Comparison of ENCODE assay signal across 8 cellular contexts in genomic region chr2:73736855-73737779, GRCh38. TPM values are rescaled to one million over a fixed set of nuclear protein-coding genes. Genes with fewer than 3 reads are reported as not detected.
DNase-seq lines count a peak whose midpoint lies in the region; ATAC-seq and TF ChIP-seq lines count a peak whose summit lies in the region.

Gene TPRKB, minus strand, starts transcription at chr2:73737345. Its CDS starts 2,776 bp downstream, at chr2:73734569.

- CTCF ChIA-PET in PC-9 (lab: Charles Lee): interaction anchor here (1.0 kb wide), 1 partner anchor 10 kb away, joined by 3 read pairs; no protein-coding TSS in a partner anchor

- H3K27me3 ChIP-seq in PC-9 (ENCODE audit: insufficient read depth, low read depth) (no peaks in the 10 kb centered on the region), esophagus (ENCODE audit: control insufficient read depth in 1 of 2, insufficient read depth in 2 of 2, low read length in 2 of 2) (no peaks in the 10 kb centered on the region), muscle layer of colon (ENCODE audit: control insufficient read depth in 1 of 2, insufficient read depth in 2 of 2, low read length in 2 of 2) (no peaks in the 10 kb centered on the region)

- intact Hi-C loops in PC-9 (cut with micrococcal nuclease; ENCODE audit: unreplicated experiment): no loop called here

- ATAC-seq in GM21619 (IDR thresholded peaks at IDR 0.05; ENCODE audit: unreplicated experiment): peak; percentile 96

- POLR2A ChIA-PET in PC-9 (lab: Charles Lee; ENCODE audit: unreplicated experiment): interaction anchor here (0.6 to 0.7 kb wide), 8 partner anchors 45 to 721 kb away, joined by 3 to 9 read pairs (median 4); partner anchors contain the start of genes CCT7 and WBP1

- no peaks in the 10 kb centered on the region for H4K20me1 ChIP-seq in PC-9 (ENCODE audit: insufficient read depth)

- peaks cover 12% of the 10 kb centered on the region; the same call in 1 of the 2 replicates for H3K4me1 ChIP-seq in PC-9 (replicated peaks; ENCODE audit: insufficient read depth)
- H3K4me1 ChIP-seq in esophagus (ENCODE audit: control insufficient read depth in 2 of 2, insufficient read depth in 2 of 2, low read length in 1 of 2): no peaks in the 10 kb centered on the region
- peaks cover 11% of the 10 kb centered on the region for H3K4me1 ChIP-seq in muscle layer of colon (ENCODE audit: insufficient read depth, low read length)

- DNase-seq in DMS153 (lab: John Stamatoyannopoulos, UW): peak; percentile 96
- DNase-seq in Jurkat, Clone E6-1 (ENCODE audit: low read depth, low spot score): peak; percentile 97
- DNase-seq in PC-9: peak; percentile 94
- DNase-seq in activated T-cell treated with anti-CD3 and anti-CD28 coated beads, Interleukin-2, amount 50 U/mL, for 1 hour: peak; percentile 93
- DNase-seq in stimulated activated CD8-positive, alpha-beta memory T cell treated with anti-CD3 and anti-CD28 coated beads, Interleukin-7, amount 100 ng/mL, for 24 hours (ENCODE audit: low read depth): peak; percentile 91

- peak within 1 kb of the TSS; percentile 85 for H3K9ac ChIP-seq in muscle layer of colon (ENCODE audit: low read length)

- TF ChIP-seq CTCF in PC-9 (conservative IDR thresholded peaks at IDR 0.05): no peak

- peak within 1 kb of the TSS; percentile 23 for H3K27ac ChIP-seq in PC-9
- H3K27ac ChIP-seq in esophagus (ENCODE audit: low read depth in 2 of 2, low read length in 1 of 2): peak within 1 kb of the TSS; percentile 72 to 95
- H3K27ac ChIP-seq in muscle layer of colon (ENCODE audit: low read depth, low read length): peak within 1 kb of the TSS; percentile 73

- BruUV-seq in PC-9 (replicated peaks; lab: Mats Ljungman, UMichigan): no TSS peak

- peaks cover 22% of the 10 kb centered on the region for H3K79me2 ChIP-seq in PC-9 (ENCODE audit: low read depth)

- peaks cover 2% of the 10 kb centered on the region; the same call in 1 of the 2 replicates for H3K36me3 ChIP-seq in PC-9 (ENCODE audit: low read depth)
- peaks cover 2 to 3% of the 10 kb centered on the region in 2 donors for H3K36me3 ChIP-seq in esophagus (ENCODE audit: control insufficient read depth in 2 of 2, insufficient read depth in 2 of 2, low read length in 1 of 2)
- peaks cover 12% of the 10 kb centered on the region for H3K36me3 ChIP-seq in muscle layer of colon (ENCODE audit: insufficient read depth, low read length)

- peak within 1 kb of the TSS; percentile 98 for H3K4me3 ChIP-seq in Jurkat, Clone E6-1 (ENCODE audit: low read length)
- H3K4me3 ChIP-seq in PC-9: peak within 1 kb of the TSS; percentile 94
- H3K4me3 ChIP-seq in esophagus (ENCODE audit: low read depth in 1 of 2, low read length in 2 of 2): peak within 1 kb of the TSS; percentile 62 to 99
- peak within 1 kb of the TSS; percentile 84 to 99 for H3K4me3 ChIP-seq in muscle layer of colon (ENCODE audit: low read depth in 1 of 2, low read length in 2 of 2)

- H3K9me2 ChIP-seq in PC-9 (ENCODE audit: insufficient read depth): no peaks in the 10 kb centered on the region

- peaks cover 14% of the 10 kb centered on the region; the same call in 1 of the 2 replicates for H3F3A ChIP-seq in PC-9 (ENCODE audit: insufficient read depth, low read depth)

- H2AFZ ChIP-seq in PC-9: peak within 1 kb of the TSS; percentile 97

- WGBS in esophagus, 2 donors: 0 to 2% methylated on average over 49 of the region's 49 CpGs

- H3K9me3 ChIP-seq in PC-9 (ENCODE audit: insufficient read depth, low read depth): peaks cover 8% of the 10 kb centered on the region; the same call in 1 of the 2 replicates
- no peaks in the 10 kb centered on the region for H3K9me3 ChIP-seq in esophagus (ENCODE audit: control insufficient read depth in 2 of 2, insufficient read depth in 1 of 2, low read depth in 1 of 2, low read length in 1 of 2)
- no peaks in the 10 kb centered on the region for H3K9me3 ChIP-seq in muscle layer of colon (ENCODE audit: low read length)

- H3K4me2 ChIP-seq in PC-9: peak within 1 kb of the TSS; percentile 96

RNA-seq across cellular contexts. Expression of gene TPRKB, which starts in this region (rescaled TPM):
- 125 TPM for polyA plus RNA-seq in Jurkat, Clone E6-1 (2012; ENCODE audit: insufficient read depth, insufficient read length)
- total RNA-seq in PC-9 (2021): 20.4 and 33.8 TPM in 2 replicates
- polyA plus RNA-seq in esophagus: 10 to 100 TPM; 47.5 to 47.6 TPM

Comparison
In these comparisons a context has a peak if more than half of its experiments do, and no peak if none do; other contexts are left out.
1. Peak in every context shown above with its lines: DNase-seq, ATAC-seq, H3K4me3 ChIP-seq and H3K27ac ChIP-seq.
2. H3K27ac ChIP-seq: peak in every context shown above with its lines; median percentile 84 in esophagus; 73 in muscle layer of colon; 23 in PC-9.